20 cellular contexts compared by ENCODE assay signal in genomic region chr1:43570307-43570706, GRCh38.
"Had no signal": no experiment of that assay in that cellular context is flagged by ENCODE, and none has a peak within 500 bp of the region (broad histone marks: within the 10 kb centered on the region; RNA-seq: fewer than 3 reads in every experiment).

No MANE protein-coding gene starts in this region.

- H3K27me3 ChIP-seq: SJSA1 had no signal

- H3K4me3 ChIP-seq: SJSA1, SK-N-MC had no signal

- DNase-seq: Kasumi-1, KBM-7, MM.1S, NCI-H1092 treated with DMSO at 0.1 percent for 48 hours, NCI-H1436, NCI-H187, NCI-H2029, NCI-H2081 treated with DMSO at 0.1 percent for 48 hours, NCI-H2171, NCI-H226, NCI-H446, NCI-H510A, NCI-H524 treated with DMSO at 0.1 percent for 48 hours, NCI-H69, NCI-H774, SIG-M5 had no signal

- H3K9me3 ChIP-seq: SJSA1 had no signal

- H3K27ac ChIP-seq: HL-60, SJSA1, SK-N-MC had no signal

- H3K36me3 ChIP-seq: SJSA1 had no signal

- ATAC-seq: Right ventricle myocardium inferior had no signal
